ENCODE assay signal across 11 cellular contexts in genomic region chr2:84849271-84849952, GRCh38. TPM values are rescaled to one million over a fixed set of nuclear protein-coding genes. Genes with fewer than 3 reads are reported as not detected.
DNase-seq lines count a peak whose midpoint lies in the region; ATAC-seq and TF ChIP-seq lines count a peak whose summit lies in the region.
"Had no signal": no experiment of that assay in that cellular context is flagged by ENCODE, and none has a peak within 500 bp of the region (broad histone marks: within the 10 kb centered on the region; RNA-seq: fewer than 3 reads in every experiment).

No MANE protein-coding gene starts in this region.

- peak overlapping the region; percentile 59 for H3K27ac Mint-ChIP-seq in MCF 10A (ENCODE audit: low read depth, unreplicated experiment)
- peak overlapping the region; percentile 76 for H3K27ac Mint-ChIP-seq in activated CD4-positive, alpha-beta memory T cell treated with anti-CD3 and anti-CD28 coated beads, Interleukin-2, amount 10 ng/mL, durations not matched to agents 7 days and 5 days
- peak overlapping the region; percentile 39 to 88 for H3K27ac Mint-ChIP-seq in effector memory CD8-positive, alpha-beta T cell

- H3K9ac ChIP-seq in mesendoderm (ENCODE audit: low read length), result no peak overlapping the region

- H3K9me3 ChIP-seq in breast epithelium, result no peaks in the 10 kb centered on the region

- POLR2A ChIA-PET in MCF 10A (lab: Yijun Ruan, JAX), result interaction anchor here (0.6 to 1.3 kb wide), 4 partner anchors 11 to 1206 kb away, joined by 3 to 4 read pairs (median 4); no protein-coding TSS in a partner anchor
- POLR2A ChIA-PET in activated CD4-positive, alpha-beta memory T cell treated with anti-CD3 and anti-CD28 coated beads, Interleukin-2, amount 10 ng/mL, durations not matched to agents 7 days and 5 days (lab: Charles Lee), result interaction anchor here (0.8 to 8.2 kb wide), 12 partner anchors 8 to 90 kb away, joined by 3 to 66 read pairs (median 6); partner anchors contain the start of gene TRABD2A

- H3K23ac ChIP-seq in mesendoderm (ENCODE audit: low read length), result no peak overlapping the region

- H3K4me2 ChIP-seq in mesendoderm (ENCODE audit: low read length), result no peak overlapping the region

- H3K27ac ChIP-seq in breast epithelium, result no peak overlapping the region
- H3K27ac ChIP-seq in mesendoderm (ENCODE audit: low read depth, low read length), result no peak overlapping the region
- H3K27ac ChIP-seq: heart left ventricle had no signal

- no peak overlapping the region for H2BK120ac ChIP-seq in mesendoderm (ENCODE audit: low read depth, low read length)

- BruUV-seq in MCF 10A (replicated peaks; lab: Mats Ljungman, UMichigan), result no TSS peak

- H3K27me3 Mint-ChIP-seq in MCF 10A (ENCODE audit: insufficient read depth, unreplicated experiment), result no peaks in the 10 kb centered on the region
- no peaks in the 10 kb centered on the region for H3K27me3 Mint-ChIP-seq in activated CD4-positive, alpha-beta memory T cell treated with anti-CD3 and anti-CD28 coated beads, Interleukin-2, amount 10 ng/mL, durations not matched to agents 7 days and 5 days
- no peaks in the 10 kb centered on the region for H3K27me3 Mint-ChIP-seq in effector memory CD8-positive, alpha-beta T cell

- CTCF ChIA-PET in MCF 10A (lab: Yijun Ruan, JAX), result interaction anchor here (0.6 to 1.8 kb wide), 9 partner anchors 8 to 496 kb away, joined by 3 to 7 read pairs (median 3); no protein-coding TSS in a partner anchor
- CTCF ChIA-PET in activated CD4-positive, alpha-beta memory T cell treated with anti-CD3 and anti-CD28 coated beads, Interleukin-2, amount 10 ng/mL, durations not matched to agents 7 days and 5 days (lab: Charles Lee), result interaction anchor here (0.5 to 2.5 kb wide), 8 partner anchors 9 to 401 kb away, joined by 3 to 10 read pairs (median 4); partner anchors contain the start of gene TRABD2A

- no peaks in the 10 kb centered on the region for H3K9me3 Mint-ChIP-seq in MCF 10A (ENCODE audit: unreplicated experiment)
- H3K9me3 Mint-ChIP-seq in activated CD4-positive, alpha-beta memory T cell treated with anti-CD3 and anti-CD28 coated beads, Interleukin-2, amount 10 ng/mL, durations not matched to agents 7 days and 5 days, result peaks cover 21% of the 10 kb centered on the region
- H3K9me3 Mint-ChIP-seq in effector memory CD8-positive, alpha-beta T cell, result peaks cover 0 to 20% of the 10 kb centered on the region in 2 donors

- WGBS in mesendoderm (ENCODE audit: extremely low coverage, insufficient coverage, low lambda C conversion rate), result no CpG with 5 or more reads among the region's 8 CpGs

- H3K4me1 Mint-ChIP-seq in MCF 10A (ENCODE audit: insufficient read depth, unreplicated experiment), result peaks cover 16% of the 10 kb centered on the region
- peaks cover 78% of the 10 kb centered on the region for H3K4me1 Mint-ChIP-seq in activated CD4-positive, alpha-beta memory T cell treated with anti-CD3 and anti-CD28 coated beads, Interleukin-2, amount 10 ng/mL, durations not matched to agents 7 days and 5 days
- H3K4me1 Mint-ChIP-seq in effector memory CD8-positive, alpha-beta T cell (ENCODE audit: low read depth in 2 of 2), result peaks cover 64 to 82% of the 10 kb centered on the region in 2 donors

- H3K79me2 ChIP-seq in mesendoderm (ENCODE audit: control insufficient read depth, insufficient read depth, low read length), result no peaks in the 10 kb centered on the region

- no peak overlapping the region for H2BK5ac ChIP-seq in mesendoderm (ENCODE audit: low read length)

- H3K4me3 Mint-ChIP-seq in MCF 10A (ENCODE audit: unreplicated experiment), result peak overlapping the region; percentile 15
- H3K4me3 Mint-ChIP-seq in activated CD4-positive, alpha-beta memory T cell treated with anti-CD3 and anti-CD28 coated beads, Interleukin-2, amount 10 ng/mL, durations not matched to agents 7 days and 5 days, result peak overlapping the region; percentile 19
- peak overlapping the region; percentile 63 to 65 for H3K4me3 Mint-ChIP-seq in effector memory CD8-positive, alpha-beta T cell

- H4K8ac ChIP-seq in mesendoderm (ENCODE audit: low read depth, low read length), result no peak overlapping the region

- H3K4me3 ChIP-seq in breast epithelium (no peak overlapping the region), mesendoderm (ENCODE audit: low read length) (no peak overlapping the region)
- H3K4me3 ChIP-seq: heart left ventricle had no signal

- H3K79me1 ChIP-seq in mesendoderm (ENCODE audit: low read length), result no peaks in the 10 kb centered on the region

- H3K36me3 ChIP-seq in breast epithelium, result no peaks in the 10 kb centered on the region
- no peaks in the 10 kb centered on the region for H3K36me3 ChIP-seq in mesendoderm (ENCODE audit: control insufficient read depth, insufficient read depth, low read length)
- H3K36me3 ChIP-seq: heart left ventricle had no signal

- no peak overlapping the region for H2AK5ac ChIP-seq in mesendoderm (ENCODE audit: low read length)

- no peak overlapping the region for H2BK15ac ChIP-seq in mesendoderm (replicated peaks; ENCODE audit: low read depth)

- H3K36me3 Mint-ChIP-seq in MCF 10A (ENCODE audit: insufficient read depth, unreplicated experiment), result peaks cover 7% of the 10 kb centered on the region
- H3K36me3 Mint-ChIP-seq in activated CD4-positive, alpha-beta memory T cell treated with anti-CD3 and anti-CD28 coated beads, Interleukin-2, amount 10 ng/mL, durations not matched to agents 7 days and 5 days (ENCODE audit: low read depth), result peaks cover 63% of the 10 kb centered on the region
- no peaks in the 10 kb centered on the region for H3K36me3 Mint-ChIP-seq in effector memory CD8-positive, alpha-beta T cell (ENCODE audit: insufficient read depth)

- no peak overlapping the region for H4K5ac ChIP-seq in mesendoderm (ENCODE audit: low read length)

- TF ChIP-seq POLR2A in breast epithelium (IDR thresholded peaks at IDR 0.05), result no peak

- ATAC-seq in effector memory CD8-positive, alpha-beta T cell (replicated peaks), result peak; percentile 57
- ATAC-seq in HG02763 (IDR thresholded peaks at IDR 0.05; ENCODE audit: unreplicated experiment), result no peak
- ATAC-seq: heart left ventricle had no signal

- no peak overlapping the region for H3K18ac ChIP-seq in mesendoderm (ENCODE audit: low read length)

- DNase-seq in MCF 10A (ENCODE audit: unreplicated experiment) (peak; percentile 79), breast epithelium (ENCODE audit: low spot score in 2 of 2) (no peak), stromal cell of bone marrow (ENCODE audit: low read depth) (peak; percentile 15), GM10266 (ENCODE audit: extremely low spot score) (no peak), mesendoderm (no peak)
- peak; percentile 68 for DNase-seq in activated CD4-positive, alpha-beta memory T cell treated with anti-CD3 and anti-CD28 coated beads, Interleukin-2, amount 10 ng/mL, durations not matched to agents 7 days and 5 days
- DNase-seq in effector memory CD8-positive, alpha-beta T cell, result peak; percentile 26 to 38 (median 31)
- DNase-seq: AML-193, heart left ventricle, KBM-7 had no signal

- TF ChIP-seq CTCF in MCF 10A (IDR thresholded peaks at IDR 0.05; ENCODE audit: unreplicated experiment), result no peak
- no peak for TF ChIP-seq CTCF in breast epithelium (IDR thresholded peaks at IDR 0.05)
- no peak for TF ChIP-seq CTCF in GM10266 (IDR thresholded peaks at IDR 0.05; ENCODE audit: control insufficient read depth, insufficient read depth, low read depth, missing control alignments)

- H3K27me3 ChIP-seq in breast epithelium (no peaks in the 10 kb centered on the region), mesendoderm (ENCODE audit: insufficient read depth, low read length, poor library complexity) (no peaks in the 10 kb centered on the region)
- H3K27me3 ChIP-seq: heart left ventricle had no signal

- H3K4ac ChIP-seq in mesendoderm (ENCODE audit: low read depth, low read length), result no peak overlapping the region

- H3K4me1 ChIP-seq in breast epithelium (no peaks in the 10 kb centered on the region), mesendoderm (ENCODE audit: control insufficient read depth, low read depth, low read length) (no peaks in the 10 kb centered on the region)

- intact Hi-C loops in MCF 10A (cut with micrococcal nuclease) (no loop called here), breast epithelium (cut with DNase I; ENCODE audit: low total_unique reads) (no loop called here)

- no peak overlapping the region for H3K56ac ChIP-seq in mesendoderm (ENCODE audit: low read length)

RNA-seq across cellular contexts. Expression of gene TRABD2A, which starts 31.5 kb away (rescaled TPM):
- total RNA-seq in MCF 10A (2022), result 17.3 and 20.0 TPM in 2 replicates
- 1 to 10 TPM; 2.2 to 7.4 (median 5.6) TPM for total RNA-seq in breast epithelium
- 10 to 100 TPM; 35.9 to 38.3 TPM for total RNA-seq in activated CD4-positive, alpha-beta memory T cell treated with anti-CD3 and anti-CD28 coated beads, Interleukin-2, amount 10 ng/mL, durations not matched to agents 7 days and 5 days
- polyA plus RNA-seq in mesendoderm (2013, experiment 1 of 2), result 13.4 TPM
- polyA plus RNA-seq in mesendoderm (2013, experiment 2 of 2), result 14.1 TPM

RNA-seq across cellular contexts. Expression of gene TMSB10, which starts 56.0 kb away (rescaled TPM):
- total RNA-seq in MCF 10A (2022) (3,313 and 3,349 TPM in 2 replicates), breast epithelium (1,000 to 10,000 TPM; 1,918 to 5,529 (median 3,700) TPM)
- total RNA-seq in activated CD4-positive, alpha-beta memory T cell treated with anti-CD3 and anti-CD28 coated beads, Interleukin-2, amount 10 ng/mL, durations not matched to agents 7 days and 5 days, result 1,000 to 10,000 TPM; 5,686 to 5,768 TPM
- polyA plus RNA-seq in mesendoderm (2013, experiment 1 of 2), result 1,538 TPM
- 1,586 TPM for polyA plus RNA-seq in mesendoderm (2013, experiment 2 of 2)

Comparison
In these comparisons a context has a peak if more than half of its experiments do, and no peak if none do; other contexts are left out.
1. DNase-seq: peak in MCF 10A (single experiment), activated CD4-positive, alpha-beta memory T cell treated with anti-CD3 and anti-CD28 coated beads, Interleukin-2, amount 10 ng/mL, durations not matched to agents 7 days and 5 days (single experiment), effector memory CD8-positive, alpha-beta T cell (3 of 3) and stromal cell of bone marrow (single experiment); none in breast epithelium (0 of 2), GM10266 (single experiment) and mesendoderm (single experiment).
2. Peak in every context shown above with its lines, with median percentiles within 50 percentile points of each other: H3K27ac Mint-ChIP-seq and H3K4me3 Mint-ChIP-seq.